ENCODE assay signal across 26 cellular contexts in genomic region chr21:42786884-42787283, GRCh38.
"Had no signal": no experiment of that assay in that cellular context is flagged by ENCODE, and none has a peak within 500 bp of the region (broad histone marks: within the 10 kb centered on the region; RNA-seq: fewer than 3 reads in every experiment).

No MANE protein-coding gene starts in this region.

- H3K4me1 ChIP-seq: parathyroid adenoma, psoas muscle had no signal

- H3K36me3 Mint-ChIP-seq: natural killer cell treated with Interleukin-12 subunit alpha and Interleukin-12 subunit beta and Interleukin-15 and Interleukin-18, amount 100 ng/mL, for 72 hours had no signal

- H3K36me3 ChIP-seq: esophagus squamous epithelium, heart right ventricle, lower lobe of right lung, tibial nerve had no signal

- H3K4me3 Mint-ChIP-seq: activated naive CD4-positive, alpha-beta T cell treated with anti-CD3 and anti-CD28 coated beads for 36 hours; natural killer cell treated with Interleukin-12 subunit alpha and Interleukin-12 subunit beta and Interleukin-15 and Interleukin-18, amount 100 ng/mL, for 72 hours had no signal

- H3K27ac Mint-ChIP-seq: activated naive CD4-positive, alpha-beta T cell treated with anti-CD3 and anti-CD28 coated beads for 36 hours; natural killer cell treated with Interleukin-12 subunit alpha and Interleukin-12 subunit beta and Interleukin-15 and Interleukin-18, amount 100 ng/mL, for 72 hours had no signal

- H3K9me3 ChIP-seq: esophagus squamous epithelium, psoas muscle had no signal

- H3K9me3 Mint-ChIP-seq: activated naive CD4-positive, alpha-beta T cell treated with anti-CD3 and anti-CD28 coated beads for 36 hours; natural killer cell treated with Interleukin-12 subunit alpha and Interleukin-12 subunit beta and Interleukin-15 and Interleukin-18, amount 100 ng/mL, for 72 hours had no signal

- ATAC-seq: heart right ventricle; left lobe of liver; lower lobe of right lung; natural killer cell treated with Interleukin-12 subunit alpha and Interleukin-12 subunit beta and Interleukin-15 and Interleukin-18, amount 100 ng/mL, for 72 hours; psoas muscle had no signal

- H3K4me3 ChIP-seq: esophagus squamous epithelium, heart right ventricle, lower lobe of right lung, psoas muscle, smooth muscle cell, tibial nerve had no signal

- H3K27ac ChIP-seq: epithelial cell of prostate, esophagus squamous epithelium, heart right ventricle, lower lobe of right lung, parathyroid adenoma, psoas muscle, tibial nerve, VCaP had no signal

- H3K27me3 Mint-ChIP-seq: natural killer cell treated with Interleukin-12 subunit alpha and Interleukin-12 subunit beta and Interleukin-15 and Interleukin-18, amount 100 ng/mL, for 72 hours had no signal

- DNase-seq: activated CD4-positive, alpha-beta T cell treated with anti-CD3 and anti-CD28 coated beads for 4 hours; activated CD4-positive, alpha-beta T cell treated with anti-CD3 and anti-CD28 coated beads, Interleukin-2, amount 50 U/mL, for 4 hours; activated effector memory CD4-positive, alpha-beta T cell treated with Interleukin-2 at 50 U/mL for 16 hours; activated naive CD4-positive, alpha-beta T cell treated with anti-CD3 and anti-CD28 coated beads for 36 hours; amygdala; central memory CD4-positive, alpha-beta T cell; dermis blood vessel endothelial cell; effector CD4-positive, alpha-beta T cell; esophagus squamous epithelium; foreskin melanocyte; heart right ventricle; kidney glomerular epithelial cell; lower lobe of right lung; mesenchymal stem cell; psoas muscle; stimulated activated CD4-positive, alpha-beta T cell treated with anti-CD3 and anti-CD28 coated beads, Interleukin-15, amount 100 ng/mL, for 24 hours; stimulated activated CD4-positive, alpha-beta T cell treated with anti-CD3 and anti-CD28 coated beads, Interleukin-2, amount 100 ng/mL, for 24 hours; stimulated activated naive CD4-positive, alpha-beta T cell; T-helper 9 cell had no signal
